Comparison of ENCODE assay signal across 24 cellular contexts in the genomic region with DNA sequence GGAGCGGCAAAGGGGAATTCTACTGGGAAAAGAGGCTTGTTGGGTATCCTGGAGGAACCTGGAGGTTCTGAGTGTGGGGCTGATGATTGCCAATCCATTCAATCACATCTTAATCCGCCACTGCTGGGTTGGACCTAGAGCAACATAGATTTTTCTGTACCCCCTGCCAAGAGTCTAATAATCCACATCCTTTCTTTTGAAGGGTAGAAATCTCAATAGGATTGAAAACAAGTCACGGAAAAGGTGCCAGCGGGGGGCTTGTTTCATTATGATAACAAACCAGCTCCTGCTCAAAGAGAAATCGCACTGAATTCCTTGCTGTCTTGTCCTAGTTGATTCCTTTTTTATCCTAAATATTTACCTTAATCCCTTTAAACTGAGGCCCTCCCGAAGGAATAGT.
"Had no signal": no experiment of that assay in that cellular context is flagged by ENCODE, and none has a peak within 500 bp of the region (broad histone marks: within the 10 kb centered on the region; RNA-seq: fewer than 3 reads in every experiment).

No MANE protein-coding gene starts in this region.

- H3K4me1 Mint-ChIP-seq: activated naive CD8-positive, alpha-beta T cell treated with anti-CD3 and anti-CD28 coated beads, Interleukin-2, amount 10 ng/mL, durations not matched to agents 7 days and 5 days; naive thymus-derived CD8-positive, alpha-beta T cell; T-helper 17 cell had no signal

- H3K4me3 ChIP-seq: coronary artery, esophagus squamous epithelium, gastrocnemius medialis, left ventricle myocardium inferior, ovary, prostate gland, spleen, thoracic aorta, upper lobe of right lung had no signal

- H3K4me1 ChIP-seq: esophagus squamous epithelium, gastrocnemius medialis, left ventricle myocardium inferior, prostate gland, spleen, upper lobe of right lung had no signal

- H3K27me3 ChIP-seq: esophagus squamous epithelium, gastrocnemius medialis, neutrophil, ovary, spleen, upper lobe of right lung had no signal

- H3K36me3 ChIP-seq: esophagus squamous epithelium, gastrocnemius medialis, left ventricle myocardium inferior, neutrophil, ovary, prostate gland, spleen, thoracic aorta, upper lobe of right lung had no signal

- H3K4me3 Mint-ChIP-seq: activated CD4-positive, alpha-beta memory T cell treated with anti-CD3 and anti-CD28 coated beads for 36 hours; activated naive CD8-positive, alpha-beta T cell treated with anti-CD3 and anti-CD28 coated beads, Interleukin-2, amount 10 ng/mL, durations not matched to agents 7 days and 5 days; mesothelial cell of epicardium; naive thymus-derived CD8-positive, alpha-beta T cell; T-helper 17 cell had no signal

- FAIRE-seq: bronchial epithelial cell had no signal

- H3K9me3 ChIP-seq: esophagus squamous epithelium, gastrocnemius medialis, left ventricle myocardium inferior, neutrophil, ovary, prostate gland, thoracic aorta, upper lobe of right lung had no signal

- ATAC-seq: gastrocnemius medialis; naive thymus-derived CD8-positive, alpha-beta T cell; T-helper 17 cell had no signal

- H3K36me3 Mint-ChIP-seq: activated CD4-positive, alpha-beta memory T cell treated with anti-CD3 and anti-CD28 coated beads for 36 hours; activated naive CD8-positive, alpha-beta T cell treated with anti-CD3 and anti-CD28 coated beads, Interleukin-2, amount 10 ng/mL, durations not matched to agents 7 days and 5 days; mesothelial cell of epicardium; naive thymus-derived CD8-positive, alpha-beta T cell had no signal

- DNase-seq: activated CD4-positive, alpha-beta memory T cell treated with anti-CD3 and anti-CD28 coated beads for 36 hours; activated CD4-positive, alpha-beta T cell treated with anti-CD3 and anti-CD28 coated beads for 4 hours; activated CD4-positive, CD25-positive, alpha-beta regulatory T cell; activated naive CD4-positive, alpha-beta T cell treated with Interleukin-2 at 50 U/mL for 16 hours; activated naive CD8-positive, alpha-beta T cell treated with anti-CD3 and anti-CD28 coated beads, Interleukin-2, amount 10 ng/mL, durations not matched to agents 7 days and 5 days; activated T-cell treated with anti-CD3 and anti-CD28 coated beads, Interleukin-2, amount 50 U/mL, for 48 hours; amniotic stem cell; esophagus squamous epithelium; gastrocnemius medialis; kidney glomerular epithelial cell; left ventricle myocardium inferior; naive thymus-derived CD8-positive, alpha-beta T cell; ovary; spleen; stimulated activated CD4-positive, alpha-beta T cell treated with anti-CD3 and anti-CD28 coated beads, Interleukin-4, amount 100 ng/mL, for 24 hours; stimulated activated naive CD4-positive, alpha-beta T cell treated with Interleukin-2 at 50 U/mL for 16 hours; T-helper 17 cell; upper lobe of right lung had no signal

- H3K27ac Mint-ChIP-seq: activated CD4-positive, alpha-beta memory T cell treated with anti-CD3 and anti-CD28 coated beads for 36 hours; activated naive CD8-positive, alpha-beta T cell treated with anti-CD3 and anti-CD28 coated beads, Interleukin-2, amount 10 ng/mL, durations not matched to agents 7 days and 5 days; mesothelial cell of epicardium; naive thymus-derived CD8-positive, alpha-beta T cell; T-helper 17 cell had no signal

- H3K27ac ChIP-seq: coronary artery, esophagus squamous epithelium, gastrocnemius medialis, left ventricle myocardium inferior, neutrophil, ovary, prostate gland, spleen, thoracic aorta, upper lobe of right lung had no signal

- H3K27me3 Mint-ChIP-seq: activated CD4-positive, alpha-beta memory T cell treated with anti-CD3 and anti-CD28 coated beads for 36 hours; activated naive CD8-positive, alpha-beta T cell treated with anti-CD3 and anti-CD28 coated beads, Interleukin-2, amount 10 ng/mL, durations not matched to agents 7 days and 5 days; T-helper 17 cell had no signal
